ENCODE assay signal across 9 cellular contexts in the genomic region with DNA sequence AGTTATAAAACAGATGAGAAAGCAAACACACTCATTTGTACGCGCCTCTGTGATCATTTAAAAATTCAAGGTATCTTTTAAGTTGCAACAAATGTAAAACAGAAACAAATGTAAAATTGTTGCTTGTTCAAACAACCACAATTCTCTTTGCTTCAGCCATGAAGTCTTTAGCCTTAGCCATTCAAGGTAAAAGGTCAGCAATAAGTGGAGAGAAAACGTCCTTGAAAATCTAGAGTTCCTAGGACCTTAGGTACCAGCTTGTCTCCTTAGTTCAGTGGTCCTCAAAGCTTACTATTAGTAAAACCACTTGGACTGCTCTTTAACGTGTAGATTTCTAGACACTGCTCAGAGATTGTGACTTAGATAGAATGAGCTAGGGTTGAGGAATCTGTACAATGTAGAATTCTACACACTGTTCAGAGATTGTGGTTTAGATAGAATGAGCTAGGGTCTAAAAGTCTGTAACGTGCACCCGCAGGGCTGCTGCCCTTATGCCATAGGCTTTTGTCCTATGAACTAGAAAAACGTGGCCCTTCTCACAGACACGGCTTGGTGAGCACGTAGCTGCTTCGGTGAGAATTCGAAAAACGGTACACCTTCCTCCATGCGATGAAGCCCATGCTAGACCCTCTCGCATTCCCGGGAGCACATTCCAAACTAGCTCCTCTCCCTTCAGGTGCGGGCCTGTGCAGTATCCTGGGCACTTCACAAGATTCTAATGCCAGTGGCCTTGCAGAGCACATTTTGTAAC. TPM values are rescaled to one million over a fixed set of nuclear protein-coding genes. Genes with fewer than 3 reads are reported as not detected.
DNase-seq lines count a peak whose midpoint lies in the region; ATAC-seq and TF ChIP-seq lines count a peak whose summit lies in the region.
"Had no signal": no experiment of that assay in that cellular context is flagged by ENCODE, and none has a peak within 500 bp of the region (broad histone marks: within the 10 kb centered on the region; RNA-seq: fewer than 3 reads in every experiment).

No MANE protein-coding gene starts in this region.

- DNase-seq in CD4-positive, alpha-beta memory T cell = peak in 3 of 5 donors; percentile 24 to 34 (median 28)
- peak; percentile 74 for DNase-seq in KG1 (lab: John Stamatoyannopoulos, UW)
- DNase-seq in activated CD8-positive, alpha-beta memory T cell treated with anti-CD3 and anti-CD28 coated beads, Interleukin-2, amount 10 ng/mL, durations not matched to agents 7 days and 5 days = peak; percentile 64
- peak; percentile 71 for DNase-seq in mesenchymal stem cell
- DNase-seq in foreskin melanocyte = no peak
- DNase-seq in amygdala (lab: John Stamatoyannopoulos, UW) = no peak
- no peak for DNase-seq in esophagus muscularis mucosa (ENCODE audit: extremely low spot score)
- DNase-seq: activated effector memory CD4-positive, alpha-beta T cell treated with Interleukin-2 at 50 U/mL for 16 hours had no signal

- ATAC-seq in activated CD8-positive, alpha-beta memory T cell treated with anti-CD3 and anti-CD28 coated beads, Interleukin-2, amount 10 ng/mL, durations not matched to agents 7 days and 5 days = peak; percentile 12
- ATAC-seq in HG03280 (IDR thresholded peaks at IDR 0.05; ENCODE audit: unreplicated experiment) = no peak

- no peak overlapping the region for H2BK15ac ChIP-seq in mesenchymal stem cell (ENCODE audit: low read depth, poor library complexity, severe bottlenecking)

- no peak overlapping the region for H2BK5ac ChIP-seq in mesenchymal stem cell (ENCODE audit: low read depth, low read length, poor library complexity, severe bottlenecking)

- TF ChIP-seq CTCF in esophagus muscularis mucosa (IDR thresholded peaks at IDR 0.05) = no peak

- no peaks in the 10 kb centered on the region for H3K9me3 ChIP-seq in CD4-positive, alpha-beta memory T cell (ENCODE audit: control insufficient read depth in 1 of 2, low read length in 2 of 2)
- H3K9me3 ChIP-seq in mesenchymal stem cell (ENCODE audit: control insufficient read depth, low read length) (no peaks in the 10 kb centered on the region), esophagus muscularis mucosa (no peaks in the 10 kb centered on the region)

- CTCF ChIA-PET in CD4-positive, alpha-beta memory T cell (lab: Charles Lee; ENCODE audit: partially characterized antibody) = interaction anchor here (0.7 to 8.2 kb wide), 19 partner anchors 9 to 168 kb away, joined by 3 to 125 read pairs (median 5); no protein-coding TSS in a partner anchor
- CTCF ChIA-PET in activated CD8-positive, alpha-beta memory T cell treated with anti-CD3 and anti-CD28 coated beads, Interleukin-2, amount 10 ng/mL, durations not matched to agents 7 days and 5 days (lab: Charles Lee) = interaction anchor here (0.7 to 3.1 kb wide), 12 partner anchors 8 to 172 kb away, joined by 3 to 20 read pairs (median 4); a partner anchor contains a TSS

- H3K14ac ChIP-seq in mesenchymal stem cell (ENCODE audit: low read length in 2 of 2) = peak overlapping the region in 1 of 2 experiments; percentile 9

- H3K27me3 ChIP-seq in CD4-positive, alpha-beta memory T cell (ENCODE audit: insufficient read depth, low read length) = no peaks in the 10 kb centered on the region
- H3K27me3 ChIP-seq in mesenchymal stem cell (ENCODE audit: control insufficient read depth in 1 of 2, insufficient read depth in 1 of 2, low read length in 2 of 2) (peaks cover 0 to 9% of the 10 kb centered on the region in 2 experiments), esophagus muscularis mucosa (no peaks in the 10 kb centered on the region)

- H3K4me3 Mint-ChIP-seq in CD4-positive, alpha-beta memory T cell = peak overlapping the region; percentile 95 to 99 (median 96)
- H3K4me3 Mint-ChIP-seq in activated CD8-positive, alpha-beta memory T cell treated with anti-CD3 and anti-CD28 coated beads, Interleukin-2, amount 10 ng/mL, durations not matched to agents 7 days and 5 days = peak overlapping the region; percentile 81

- no peak overlapping the region for H2AK5ac ChIP-seq in mesenchymal stem cell (ENCODE audit: low read length, severe bottlenecking)

- H3K18ac ChIP-seq in mesenchymal stem cell (ENCODE audit: low read depth in 1 of 2, low read length in 2 of 2) = peak overlapping the region; percentile 55 to 77

- TF ChIP-seq POLR2A in esophagus muscularis mucosa (IDR thresholded peaks at IDR 0.05; ENCODE audit: low read depth) = no peak

- peaks cover 14 to 48% of the 10 kb centered on the region in 2 donors for H3K36me3 Mint-ChIP-seq in CD4-positive, alpha-beta memory T cell
- peaks cover 16% of the 10 kb centered on the region for H3K36me3 Mint-ChIP-seq in activated CD8-positive, alpha-beta memory T cell treated with anti-CD3 and anti-CD28 coated beads, Interleukin-2, amount 10 ng/mL, durations not matched to agents 7 days and 5 days

- no peaks in the 10 kb centered on the region for H3K36me3 ChIP-seq in CD4-positive, alpha-beta memory T cell (ENCODE audit: insufficient read depth, low read length)
- H3K36me3 ChIP-seq in mesenchymal stem cell (ENCODE audit: control insufficient read depth in 1 of 2, insufficient read depth in 2 of 2, low read depth in 1 of 2, low read length in 2 of 2) (no peaks in the 10 kb centered on the region), esophagus muscularis mucosa (no peaks in the 10 kb centered on the region)

- WGBS in mesenchymal stem cell = 65% methylated on average over 14 of the region's 16 CpGs
- 85% methylated on average over 16 of the region's 16 CpGs for WGBS in esophagus muscularis mucosa

- H3K4me3 ChIP-seq in CD4-positive, alpha-beta memory T cell (ENCODE audit: low read length in 2 of 2) = peak overlapping the region; percentile 48 to 59
- H3K4me3 ChIP-seq in mesenchymal stem cell (ENCODE audit: insufficient read depth in 1 of 2, low read depth in 1 of 2, low read length in 2 of 2) = no peak overlapping the region
- peak overlapping the region in 1 of 4 donors; percentile 12 for H3K4me3 ChIP-seq in esophagus muscularis mucosa

- peak overlapping the region; percentile 49 to 59 for H2BK12ac ChIP-seq in mesenchymal stem cell (ENCODE audit: low read length in 2 of 2)

- no peak overlapping the region for H4K91ac ChIP-seq in mesenchymal stem cell (ENCODE audit: low read length)

- H3K9ac ChIP-seq in mesenchymal stem cell (ENCODE audit: low read length) = no peak overlapping the region

- no peak overlapping the region for H3K23ac ChIP-seq in mesenchymal stem cell (ENCODE audit: low read length in 2 of 2)

- no peaks in the 10 kb centered on the region for H3K27me3 Mint-ChIP-seq in CD4-positive, alpha-beta memory T cell
- H3K27me3 Mint-ChIP-seq in activated CD8-positive, alpha-beta memory T cell treated with anti-CD3 and anti-CD28 coated beads, Interleukin-2, amount 10 ng/mL, durations not matched to agents 7 days and 5 days = no peaks in the 10 kb centered on the region

- peaks cover 49% of the 10 kb centered on the region for H3K4me1 ChIP-seq in CD4-positive, alpha-beta memory T cell (ENCODE audit: insufficient read depth, low read length)
- H3K4me1 ChIP-seq in mesenchymal stem cell (ENCODE audit: control insufficient read depth, insufficient read depth, low read depth, low read length) (peaks cover 3% of the 10 kb centered on the region), esophagus muscularis mucosa (peaks cover 8 to 16% (median 15%) of the 10 kb centered on the region in 4 donors)

- H3K27ac ChIP-seq in CD4-positive, alpha-beta memory T cell (ENCODE audit: low read depth, low read length) = peak overlapping the region; percentile 57
- peak overlapping the region; percentile 46 for H3K27ac ChIP-seq in mesenchymal stem cell (ENCODE audit: low read length, poor library complexity, severe bottlenecking)
- H3K27ac ChIP-seq in esophagus muscularis mucosa (replicated peaks in 1 of 4) = no peak overlapping the region

- H3K4me1 Mint-ChIP-seq in CD4-positive, alpha-beta memory T cell = peaks cover 26 to 66% (median 39%) of the 10 kb centered on the region in 4 donors
- H3K4me1 Mint-ChIP-seq in activated CD8-positive, alpha-beta memory T cell treated with anti-CD3 and anti-CD28 coated beads, Interleukin-2, amount 10 ng/mL, durations not matched to agents 7 days and 5 days = peaks cover 61% of the 10 kb centered on the region

- H3K9me3 Mint-ChIP-seq in CD4-positive, alpha-beta memory T cell = peaks cover 0 to 4% (median 0%) of the 10 kb centered on the region in 8 donors
- H3K9me3 Mint-ChIP-seq in activated CD8-positive, alpha-beta memory T cell treated with anti-CD3 and anti-CD28 coated beads, Interleukin-2, amount 10 ng/mL, durations not matched to agents 7 days and 5 days (ENCODE audit: low read depth) = no peaks in the 10 kb centered on the region

- intact Hi-C loops in CD4-positive, alpha-beta memory T cell (cut with micrococcal nuclease) = loop anchor here (5.0 kb wide), 1 partner anchor 34 kb away; no protein-coding TSS in a partner anchor
- intact Hi-C loops in esophagus muscularis mucosa (cut with DNase I) = loop anchor here (5.0 kb wide), 1 partner anchor 36 kb away; no protein-coding TSS in a partner anchor

- POLR2A ChIA-PET in CD4-positive, alpha-beta memory T cell (lab: Charles Lee; ENCODE audit: partially characterized antibody) = interaction anchor here (0.6 to 9.9 kb wide), 18 partner anchors 9 to 212 kb away, joined by 3 to 130 read pairs (median 6); a partner anchor contains a TSS

- peak overlapping the region; percentile 91 for H4K8ac ChIP-seq in mesenchymal stem cell (ENCODE audit: low read length)

- H3K4me2 ChIP-seq in mesenchymal stem cell (ENCODE audit: low read length, poor library complexity, severe bottlenecking) = no peak overlapping the region

- no peak for TF ChIP-seq EP300 in esophagus muscularis mucosa (IDR thresholded peaks at IDR 0.05)

- H2AFZ ChIP-seq in mesenchymal stem cell (ENCODE audit: low read depth, low read length) = no peak overlapping the region

- H3K79me1 ChIP-seq in mesenchymal stem cell (replicated peaks; ENCODE audit: low read length, poor library complexity, severe bottlenecking) = no peaks in the 10 kb centered on the region

- H2BK120ac ChIP-seq in mesenchymal stem cell (ENCODE audit: low read depth, low read length) = no peak overlapping the region

- H3K4ac ChIP-seq in mesenchymal stem cell (ENCODE audit: low read depth in 1 of 2, low read length in 2 of 2) = no peak overlapping the region

- peak overlapping the region; percentile 90 to 96 (median 93) for H3K27ac Mint-ChIP-seq in CD4-positive, alpha-beta memory T cell
- peak overlapping the region; percentile 92 for H3K27ac Mint-ChIP-seq in activated CD8-positive, alpha-beta memory T cell treated with anti-CD3 and anti-CD28 coated beads, Interleukin-2, amount 10 ng/mL, durations not matched to agents 7 days and 5 days

RNA-seq across cellular contexts. Expression of a gene that starts 1.7 kb away (rescaled TPM):
- 100 to 1,000 TPM; 148 to 150 TPM for total RNA-seq in CD4-positive, alpha-beta memory T cell
- polyA plus RNA-seq in CD4-positive, alpha-beta memory T cell = 100 to 1,000 TPM; 378 to 424 TPM
- total RNA-seq in activated CD8-positive, alpha-beta memory T cell treated with anti-CD3 and anti-CD28 coated beads, Interleukin-2, amount 10 ng/mL, durations not matched to agents 7 days and 5 days = 10 to 100 TPM; 23.3 to 44.2 TPM
- 33.2 TPM for polyA plus RNA-seq in mesenchymal stem cell (2013, experiment 1 of 2)
- polyA plus RNA-seq in mesenchymal stem cell (2013, experiment 2 of 2) = 36.4 TPM
- 1 to 10 TPM in 3 of 4 donors, under 1 TPM in 1; 0.78 to 3.5 (median 2.0) TPM for total RNA-seq in esophagus muscularis mucosa

Comparison
In these comparisons a context has a peak if more than half of its experiments do, and no peak if none do; other contexts are left out.
1. DNase-seq: peak in CD4-positive, alpha-beta memory T cell (3 of 5), KG1 (single experiment), activated CD8-positive, alpha-beta memory T cell treated with anti-CD3 and anti-CD28 coated beads, Interleukin-2, amount 10 ng/mL, durations not matched to agents 7 days and 5 days (single experiment) and mesenchymal stem cell (single experiment); none in foreskin melanocyte (single experiment), amygdala (0 of 56) and esophagus muscularis mucosa (single experiment).
2. H3K27ac ChIP-seq: peak in CD4-positive, alpha-beta memory T cell (single experiment) and mesenchymal stem cell (single experiment); none in esophagus muscularis mucosa (0 of 4).
3. H3K4me3 ChIP-seq: peak in CD4-positive, alpha-beta memory T cell (2 of 2); none in mesenchymal stem cell (0 of 2).
4. RNA of a gene that starts 1.7 kb away (total RNA-seq): 148 to 150 TPM in CD4-positive, alpha-beta memory T cell and 23.3 to 44.2 TPM in activated CD8-positive, alpha-beta memory T cell treated with anti-CD3 and anti-CD28 coated beads, Interleukin-2, amount 10 ng/mL, durations not matched to agents 7 days and 5 days; 0.78 to 3.5 TPM in esophagus muscularis mucosa; every median in the first group is over 4 times any median in the second.